In genomic region chr20:17749979-17750721, GRCh38 we compare ENCODE assay signal across 1 cellular context.
TF ChIP-seq lines count a peak whose summit lies in the region.

No MANE protein-coding gene starts in this region.

TF ChIP-seq in HepG2, 621 proteins besides CTCF, POLR2A, EP300 and RAD21 (continued from another document and continues in another):
- TF ChIP-seq ZNF142 (CRISPR knock-in tag; IDR thresholded peaks at IDR 0.05) (0 out of 2 replicates have a peak, but pooled peaks have one; percentile 11), HMGXB4 (CRISPR knock-in tag; IDR thresholded peaks at IDR 0.05; ENCODE audit: borderline replicate concordance in 1 of 2, low read depth in 1 of 2) (peak in 1 of 2 experiments; percentile 51; a peak in 1 of 4 replicates), ZBTB14 (CRISPR knock-in tag; IDR thresholded peaks at IDR 0.05) (no peak), ZNF264 (CRISPR knock-in tag; IDR thresholded peaks at IDR 0.05) (no peak), ZBTB4 (CRISPR knock-in tag; IDR thresholded peaks at IDR 0.05; ENCODE audit: borderline replicate concordance) (peak; percentile 86; the same call in 1 of the 2 replicates), NFAT5 (CRISPR knock-in tag; IDR thresholded peaks at IDR 0.05) (no peak), PCBP1 (IDR thresholded peaks at IDR 0.05; ENCODE audit: borderline replicate concordance, low read depth, low read length) (no peak), BCLAF1 (IDR thresholded peaks at IDR 0.05) (no peak), ZNF124 (CRISPR knock-in tag; IDR thresholded peaks at IDR 0.05) (no peak), ARID5B (CRISPR knock-in tag; IDR thresholded peaks at IDR 0.05) (peak; percentile 86), RAD51 (IDR thresholded peaks at IDR 0.05; ENCODE audit: borderline replicate concordance) (no peak), SRSF4 (IDR thresholded peaks at IDR 0.05; ENCODE audit: low read depth, low read length, poor library complexity, severe bottlenecking) (no peak), ATF5 (CRISPR knock-in tag; IDR thresholded peaks at IDR 0.05; ENCODE audit: low read depth) (0 out of 2 replicates have a peak, but pooled peaks have one; percentile 59), NCOA1 (CRISPR knock-in tag; IDR thresholded peaks at IDR 0.05) (no peak), MAF1 (CRISPR knock-in tag; IDR thresholded peaks at IDR 0.05; ENCODE audit: borderline replicate concordance) (no peak), MAX (IDR thresholded peaks at IDR 0.05) (peak; percentile 53), SMYD3 (CRISPR knock-in tag; IDR thresholded peaks at IDR 0.05) (no peak)
